ENCODE assay signal across 10 cellular contexts in the genomic region with DNA sequence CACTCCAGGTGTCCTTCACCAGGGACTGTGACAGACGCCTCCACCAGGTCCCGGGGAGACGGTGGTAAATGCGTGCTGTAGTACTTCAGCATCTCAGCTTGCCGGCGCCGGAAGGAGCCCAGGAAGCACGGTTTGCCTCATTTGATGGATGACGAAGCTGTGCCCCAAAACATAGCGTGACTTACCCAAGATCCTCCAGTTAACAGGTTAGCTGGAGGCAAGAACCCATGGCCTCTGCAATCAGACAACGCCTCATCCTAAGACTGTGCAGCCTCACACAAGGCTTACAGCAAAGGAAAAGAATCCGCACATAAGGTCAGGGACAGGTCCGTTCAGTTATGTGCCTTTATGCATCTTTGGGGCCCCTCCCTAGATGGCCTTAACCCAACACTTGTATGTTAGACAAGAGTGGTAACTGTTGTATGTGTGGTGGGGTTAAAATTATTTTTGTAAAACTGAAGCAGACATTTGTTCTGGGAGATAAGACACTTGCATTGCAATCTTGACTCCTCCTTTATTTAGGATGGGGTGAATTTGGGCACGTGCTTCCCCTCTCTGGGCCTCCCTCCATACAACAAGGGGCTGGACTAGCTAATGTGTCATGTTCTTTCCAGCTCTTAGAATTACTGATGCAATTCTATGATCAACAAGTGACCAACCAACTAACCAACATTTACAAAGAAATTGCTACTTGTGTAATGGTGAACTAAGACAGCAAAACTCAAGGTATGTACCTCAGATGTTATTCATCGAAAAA. TPM values are rescaled to one million over a fixed set of nuclear protein-coding genes. Genes with fewer than 3 reads are reported as not detected.
A peak's percentile ranks its signal among the peaks of the same experiment; 100 is the strongest.
DNase-seq lines count a peak whose midpoint lies in the region; ATAC-seq and TF ChIP-seq lines count a peak whose summit lies in the region.
"Had no signal": no experiment of that assay in that cellular context is flagged by ENCODE, and none has a peak within 500 bp of the region (broad histone marks: within the 10 kb centered on the region; RNA-seq: fewer than 3 reads in every experiment).

No MANE protein-coding gene starts in this region.

- intact Hi-C loops in cardiac septum (cut with DNase I), result no loop called here
- intact Hi-C loops in mucosa of descending colon (cut with DNase I, micrococcal nuclease), result no loop called here
- intact Hi-C loops in aorta (cut with DNase I), result loop anchor here (5.0 kb wide), 2 partner anchors 37 to 38 kb away; a partner anchor contains a TSS

- H3K4me3 ChIP-seq in right atrium auricular region (no peak overlapping the region), mucosa of descending colon (no peak overlapping the region), aorta (ENCODE audit: low read length in 2 of 2) (no peak overlapping the region)

- TF ChIP-seq CTCF in right atrium auricular region (IDR thresholded peaks at IDR 0.05) (no peak), mucosa of descending colon (IDR thresholded peaks at IDR 0.05) (no peak)

- H3K27me3 ChIP-seq in right atrium auricular region (no peaks in the 10 kb centered on the region), aorta (ENCODE audit: control insufficient read depth in 1 of 2, insufficient read depth in 2 of 2, low read length in 1 of 2) (no peaks in the 10 kb centered on the region)

- H3K36me3 ChIP-seq in right atrium auricular region, result no peaks in the 10 kb centered on the region
- no peaks in the 10 kb centered on the region for H3K36me3 ChIP-seq in mucosa of descending colon (ENCODE audit: low read depth)
- no peaks in the 10 kb centered on the region for H3K36me3 ChIP-seq in aorta (ENCODE audit: control insufficient read depth in 1 of 2, insufficient read depth in 2 of 2, low read length in 1 of 2)

- H3K9me3 ChIP-seq in right atrium auricular region (no peaks in the 10 kb centered on the region), mucosa of descending colon (no peaks in the 10 kb centered on the region), aorta (ENCODE audit: control insufficient read depth, low read length) (no peaks in the 10 kb centered on the region)

- 53 to 56% methylated on average over 15 of the region's 15 CpGs for WGBS in aorta, 2 donors

- peak; percentile 14 for ATAC-seq in mucosa of descending colon
- no peak for ATAC-seq in aorta (ENCODE audit: low FRiP score)
- no peak for ATAC-seq in GM21825 (IDR thresholded peaks at IDR 0.05; ENCODE audit: unreplicated experiment)

- no peak for DNase-seq in right atrium auricular region (ENCODE audit: low spot score)
- DNase-seq in cardiac septum (ENCODE audit: low spot score), result no peak
- no peak for DNase-seq in mucosa of descending colon
- DNase-seq in aorta, result no peak
- DNase-seq in AG08395 (ENCODE audit: low spot score), result no peak
- DNase-seq in NCI-H1105 treated with DMSO at 0.1 percent for 48 hours (lab: John Stamatoyannopoulos, UW), result no peak
- DNase-seq: activated CD4-positive, alpha-beta memory T cell treated with anti-CD3 and anti-CD28 coated beads, Interleukin-2, amount 10 ng/mL, durations not matched to agents 7 days and 5 days; NCI-H69 had no signal

- H3K27ac ChIP-seq in right atrium auricular region (peak overlapping the region; percentile 69 to 88), cingulate gyrus (ENCODE audit: low read depth, low read length) (peak overlapping the region; percentile 57), aorta (ENCODE audit: low read depth in 1 of 2, low read length in 2 of 2) (peak overlapping the region; percentile 43 to 77)

- H3K4me1 ChIP-seq in right atrium auricular region (peaks cover 0 to 87% of the 10 kb centered on the region in 2 donors), mucosa of descending colon (ENCODE audit: low read depth) (peaks cover 5% of the 10 kb centered on the region), aorta (ENCODE audit: control insufficient read depth in 1 of 2, insufficient read depth in 2 of 2, low read length in 2 of 2) (peaks cover 3 to 9% of the 10 kb centered on the region in 2 donors)

RNA-seq across cellular contexts. Expression of a gene that starts 39.4 kb away (rescaled TPM):
- total RNA-seq in right atrium auricular region (10 to 100 TPM; 30.2 to 64.6 TPM), cardiac septum (40.7 TPM), mucosa of descending colon (10 to 100 TPM; 42.5 to 51.3 (median 46.4) TPM), aorta (100 to 1,000 TPM in 1 of 2 donors, 10 to 100 TPM in 1; 93.5 to 104 TPM)
- 10 to 100 TPM; 44.7 to 47.8 TPM for polyA plus RNA-seq in aorta

Comparison
In these comparisons a context has a peak if more than half of its experiments do, and no peak if none do; other contexts are left out.
1. intact Hi-C loops: an anchor here in aorta (5.0 kb wide); none called in cardiac septum and mucosa of descending colon.